14 cellular contexts compared by ENCODE assay signal in genomic region chr13:109251958-109252357, GRCh38.
"Had no signal": no experiment of that assay in that cellular context is flagged by ENCODE, and none has a peak within 500 bp of the region (broad histone marks: within the 10 kb centered on the region; RNA-seq: fewer than 3 reads in every experiment).

No MANE protein-coding gene starts in this region.

- H3K36me3 ChIP-seq: ascending aorta, right atrium auricular region had no signal

- H2AFZ ChIP-seq: hepatocyte had no signal

- H3K4me1 Mint-ChIP-seq: activated CD4-positive, alpha-beta T cell treated with anti-CD3 and anti-CD28 coated beads, Interleukin-2, amount 10 ng/mL, durations not matched to agents 7 days and 5 days had no signal

- DNase-seq: activated CD4-positive, alpha-beta T cell treated with anti-CD3 and anti-CD28 coated beads, Interleukin-2, amount 10 ng/mL, durations not matched to agents 7 days and 5 days; activated naive CD4-positive, alpha-beta T cell; erythroblast; kidney glomerular epithelial cell; nucleus accumbens had no signal

- H3K27me3 ChIP-seq: ascending aorta, hepatocyte, right atrium auricular region had no signal

- H3K4me3 ChIP-seq: ascending aorta, hepatocyte, right atrium auricular region, smooth muscle cell had no signal

- H3K79me2 ChIP-seq: hepatocyte had no signal

- H3K27me3 Mint-ChIP-seq: progenitor cell of endocrine pancreas, type B pancreatic cell had no signal

- H3K4me3 Mint-ChIP-seq: activated CD4-positive, alpha-beta T cell treated with anti-CD3 and anti-CD28 coated beads, Interleukin-2, amount 10 ng/mL, durations not matched to agents 7 days and 5 days; activated T-helper 1 cell treated with anti-CD3 and anti-CD28 coated beads, Interleukin-12 subunit alpha, Interleukin-12 subunit beta, Interleukin-2, Interleukin-4 antibody, amounts not matched to agents 30 ng/mL and 10 ng/mL and 1 ng/mL, durations not matched to agents 14 hours and 24 hours and 36 hours; nephron; stimulated activated naive CD8-positive, alpha-beta T cell treated with anti-CD3 and anti-CD28 coated beads, Interleukin-15, Interleukin-2, amounts not matched to agents 100 ng/mL and 50 ng/mL, for 24 hours; type B pancreatic cell had no signal

- H3K4me2 ChIP-seq: hepatocyte, smooth muscle cell had no signal

- H3K36me3 Mint-ChIP-seq: type B pancreatic cell had no signal

- H3K27ac ChIP-seq: ascending aorta, hepatocyte, right atrium auricular region had no signal

- H3K4me1 ChIP-seq: right atrium auricular region had no signal

- H3K27ac Mint-ChIP-seq: activated CD4-positive, alpha-beta T cell treated with anti-CD3 and anti-CD28 coated beads, Interleukin-2, amount 10 ng/mL, durations not matched to agents 7 days and 5 days; activated T-helper 1 cell treated with anti-CD3 and anti-CD28 coated beads, Interleukin-12 subunit alpha, Interleukin-12 subunit beta, Interleukin-2, Interleukin-4 antibody, amounts not matched to agents 30 ng/mL and 10 ng/mL and 1 ng/mL, durations not matched to agents 14 hours and 24 hours and 36 hours; nephron; progenitor cell of endocrine pancreas; stimulated activated naive CD8-positive, alpha-beta T cell treated with anti-CD3 and anti-CD28 coated beads, Interleukin-15, Interleukin-2, amounts not matched to agents 100 ng/mL and 50 ng/mL, for 24 hours; type B pancreatic cell had no signal

- H3K9me3 Mint-ChIP-seq: activated CD4-positive, alpha-beta T cell treated with anti-CD3 and anti-CD28 coated beads, Interleukin-2, amount 10 ng/mL, durations not matched to agents 7 days and 5 days had no signal
